1 cellular context compared by ENCODE assay signal in genomic region chr10:72625608-72626443, GRCh38.
TF ChIP-seq lines count a peak whose summit lies in the region.

A gene with protein sequence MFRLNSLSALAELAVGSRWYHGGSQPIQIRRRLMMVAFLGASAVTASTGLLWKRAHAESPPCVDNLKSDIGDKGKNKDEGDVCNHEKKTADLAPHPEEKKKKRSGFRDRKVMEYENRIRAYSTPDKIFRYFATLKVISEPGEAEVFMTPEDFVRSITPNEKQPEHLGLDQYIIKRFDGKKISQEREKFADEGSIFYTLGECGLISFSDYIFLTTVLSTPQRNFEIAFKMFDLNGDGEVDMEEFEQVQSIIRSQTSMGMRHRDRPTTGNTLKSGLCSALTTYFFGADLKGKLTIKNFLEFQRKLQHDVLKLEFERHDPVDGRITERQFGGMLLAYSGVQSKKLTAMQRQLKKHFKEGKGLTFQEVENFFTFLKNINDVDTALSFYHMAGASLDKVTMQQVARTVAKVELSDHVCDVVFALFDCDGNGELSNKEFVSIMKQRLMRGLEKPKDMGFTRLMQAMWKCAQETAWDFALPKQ (minus strand): TSS chr10:72626079. CDS start chr10:72566793, 59,286 bp downstream.

TF ChIP-seq in K562, 482 proteins besides CTCF, POLR2A, EP300 and RAD21 (continued from another document and continues in another):
- TF ChIP-seq MGA (IDR thresholded peaks at IDR 0.05), result peak; percentile 90
- peak; percentile 92; a peak in 3 of 4 replicates for TF ChIP-seq SIN3A (IDR thresholded peaks at IDR 0.05; ENCODE audit: borderline replicate concordance in 2 of 2, control insufficient read depth in 1 of 2, low read depth in 2 of 2, low read length in 2 of 2)
- 0 out of 2 replicates have a peak, but pooled peaks have one; percentile 15 for TF ChIP-seq ARID3B (CRISPR knock-in tag; IDR thresholded peaks at IDR 0.05; ENCODE audit: borderline replicate concordance)
- no peak for TF ChIP-seq HOXB6 (CRISPR knock-in tag; IDR thresholded peaks at IDR 0.05; ENCODE audit: borderline replicate concordance)
- no peak for TF ChIP-seq CHAMP1 (IDR thresholded peaks at IDR 0.05)
- TF ChIP-seq SAFB (IDR thresholded peaks at IDR 0.05; ENCODE audit: borderline replicate concordance, low read depth, low read length), result no peak
- peak; percentile 41; the same call in 1 of the 2 replicates for TF ChIP-seq NBN (IDR thresholded peaks at IDR 0.05; ENCODE audit: low read depth)
- no peak for TF ChIP-seq KHSRP (IDR thresholded peaks at IDR 0.05)
- TF ChIP-seq ZNF197 (CRISPR knock-in tag; IDR thresholded peaks at IDR 0.05; ENCODE audit: low read depth), result no peak
- 0 out of 2 replicates have a peak, but pooled peaks have one; percentile 8 for TF ChIP-seq CHD2 (IDR thresholded peaks at IDR 0.05; ENCODE audit: low read depth, low read length)
- peak; percentile 82; the same call in 1 of the 2 replicates for TF ChIP-seq HLTF (IDR thresholded peaks at IDR 0.05)
- TF ChIP-seq IFI16 (CRISPR knock-in tag; IDR thresholded peaks at IDR 0.05), result no peak
- TF ChIP-seq XRCC5 (IDR thresholded peaks at IDR 0.05; ENCODE audit: low read depth, low read length), result no peak
- TF ChIP-seq KAT8 (IDR thresholded peaks at IDR 0.05; ENCODE audit: low read depth), result no peak
- peak; percentile 37 to 54 for TF ChIP-seq RCOR1 (IDR thresholded peaks at IDR 0.05; ENCODE audit: borderline replicate concordance in 1 of 2, low read depth in 2 of 2, low read length in 2 of 2)
- peak; percentile 76 for TF ChIP-seq CBFA2T2 (conservative IDR thresholded peaks at IDR 0.05)
- TF ChIP-seq MBD2 (IDR thresholded peaks at IDR 0.05; ENCODE audit: borderline replicate concordance, low read depth), result peak; percentile 63; the same call in 1 of the 2 replicates
- TF ChIP-seq PHTF2 (CRISPR knock-in tag; IDR thresholded peaks at IDR 0.05), result no peak; the same call in 1 of the 2 replicates
- TF ChIP-seq HDAC3 (IDR thresholded peaks at IDR 0.05; ENCODE audit: borderline replicate concordance, partially characterized antibody), result no peak
- TF ChIP-seq MECOM (CRISPR knock-in tag; IDR thresholded peaks at IDR 0.05), result 0 out of 2 replicates have a peak, but pooled peaks have one; percentile 22
- TF ChIP-seq SMC3 (conservative IDR thresholded peaks at IDR 0.05; ENCODE audit: insufficient read depth, low read depth, low read length), result no peak
- TF ChIP-seq PCBP2 (IDR thresholded peaks at IDR 0.05; ENCODE audit: low read depth, low read length, poor library complexity, severe bottlenecking), result no peak
- TF ChIP-seq, protein P1, sequence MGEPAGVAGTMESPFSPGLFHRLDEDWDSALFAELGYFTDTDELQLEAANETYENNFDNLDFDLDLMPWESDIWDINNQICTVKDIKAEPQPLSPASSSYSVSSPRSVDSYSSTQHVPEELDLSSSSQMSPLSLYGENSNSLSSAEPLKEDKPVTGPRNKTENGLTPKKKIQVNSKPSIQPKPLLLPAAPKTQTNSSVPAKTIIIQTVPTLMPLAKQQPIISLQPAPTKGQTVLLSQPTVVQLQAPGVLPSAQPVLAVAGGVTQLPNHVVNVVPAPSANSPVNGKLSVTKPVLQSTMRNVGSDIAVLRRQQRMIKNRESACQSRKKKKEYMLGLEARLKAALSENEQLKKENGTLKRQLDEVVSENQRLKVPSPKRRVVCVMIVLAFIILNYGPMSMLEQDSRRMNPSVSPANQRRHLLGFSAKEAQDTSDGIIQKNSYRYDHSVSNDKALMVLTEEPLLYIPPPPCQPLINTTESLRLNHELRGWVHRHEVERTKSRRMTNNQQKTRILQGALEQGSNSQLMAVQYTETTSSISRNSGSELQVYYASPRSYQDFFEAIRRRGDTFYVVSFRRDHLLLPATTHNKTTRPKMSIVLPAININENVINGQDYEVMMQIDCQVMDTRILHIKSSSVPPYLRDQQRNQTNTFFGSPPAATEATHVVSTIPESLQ (CRISPR knock-in tag; IDR thresholded peaks at IDR 0.05), result peak; percentile 33; the same call in 1 of the 2 replicates
- no peak for TF ChIP-seq GATAD2B (IDR thresholded peaks at IDR 0.05; ENCODE audit: borderline replicate concordance)
- no peak; the same call in 1 of the 2 replicates for TF ChIP-seq E2F5 (CRISPR knock-in tag; IDR thresholded peaks at IDR 0.05)
- TF ChIP-seq CCAR2 (IDR thresholded peaks at IDR 0.05; ENCODE audit: low read depth, low read length), result no peak
- TF ChIP-seq HDAC1 (IDR thresholded peaks at IDR 0.05), result peak in 1 of 2 experiments; percentile 96; a peak in 2 of 4 replicates
- TF ChIP-seq MAFG (tag; conservative IDR thresholded peaks at IDR 0.05), result no peak
- no peak for TF ChIP-seq YBX1 (IDR thresholded peaks at IDR 0.05)
- TF ChIP-seq NR1H2 (CRISPR knock-in tag; IDR thresholded peaks at IDR 0.05), result no peak
- TF ChIP-seq U2AF1 (optimal IDR thresholded peaks at IDR 0.05; ENCODE audit: low read depth, low read length), result no peak
- peak; percentile 97 for TF ChIP-seq RBBP5 (IDR thresholded peaks at IDR 0.05; ENCODE audit: borderline replicate concordance, insufficient read depth, low read length, poor library complexity, severe bottlenecking)
- TF ChIP-seq CREBBP (IDR thresholded peaks at IDR 0.05; ENCODE audit: low read depth, low read length), result no peak
- TF ChIP-seq SRSF1 (IDR thresholded peaks at IDR 0.05; ENCODE audit: low read depth, low read length), result no peak
- 0 out of 2 replicates have a peak, but pooled peaks have one; percentile 25 for TF ChIP-seq ZKSCAN1 (IDR thresholded peaks at IDR 0.05; ENCODE audit: low read depth, low read length)
- TF ChIP-seq NFXL1 (CRISPR knock-in tag; IDR thresholded peaks at IDR 0.05), result no peak
- TF ChIP-seq ZNF263 (CRISPR knock-in tag; IDR thresholded peaks at IDR 0.05; ENCODE audit: borderline replicate concordance), result no peak
- TF ChIP-seq ZNF431 (CRISPR knock-in tag; IDR thresholded peaks at IDR 0.05), result no peak
- TF ChIP-seq GABPB2 (CRISPR knock-in tag; conservative IDR thresholded peaks at IDR 0.05), result no peak
- peak; percentile 91 for TF ChIP-seq TAF1 (IDR thresholded peaks at IDR 0.05; ENCODE audit: control insufficient read depth, extremely low read depth, insufficient read depth, low read length, severe bottlenecking)
